Comparison of ENCODE assay signal across 1 cellular context in genomic region chrX:78802526-78802925, GRCh38.
TF ChIP-seq lines count a peak whose summit lies in the region.
"Not testable (repeated sequence)": the region's sequence is repeated elsewhere in the genome, so short reads cannot be mapped to it uniquely, and the experiment has no call there.

No MANE protein-coding gene starts in this region.

- POLR2A ChIA-PET in HEK293 (lab: Yijun Ruan, JAX): not testable (repeated sequence)

- not testable (repeated sequence) for H3K4me3 ChIP-seq in HEK293 (ENCODE audit: low read depth, low read length)

- H3K4me1 ChIP-seq in HEK293 (ENCODE audit: control insufficient read depth, insufficient read depth, low read length): not testable (repeated sequence)

- not testable (repeated sequence) for H3K27ac ChIP-seq in HEK293 (ENCODE audit: extremely low read depth, low read depth, low read length)

- TF ChIP-seq CTCF in HEK293 (tag by site-specific recombination; IDR thresholded peaks at IDR 0.05): not testable (repeated sequence)

- not testable (repeated sequence) for H3K36me3 ChIP-seq in HEK293 (ENCODE audit: control insufficient read depth in 2 of 2, insufficient read depth in 1 of 2, low read length in 2 of 2)

- CTCF ChIA-PET in HEK293 (lab: Yijun Ruan, JAX): not testable (repeated sequence)

- not testable (repeated sequence) for H3K9me3 ChIP-seq in HEK293 (ENCODE audit: control insufficient read depth, insufficient read depth, low read depth, low read length)

TF ChIP-seq in HEK293, 187 proteins besides CTCF, POLR2A, EP300 and RAD21:
- TF ChIP-seq ZNF146 (tag by site-specific recombination; IDR thresholded peaks at IDR 0.05) (peak; percentile 96), ZNF280D (tag by site-specific recombination; IDR thresholded peaks at IDR 0.05) (peak; percentile 82; the same call in 1 of the 2 replicates)
TF ChIP-seq in HEK293: peak in this region for 2; not testable (repeated sequence) for 185.
